ENCODE assay signal across 21 cellular contexts in the genomic region with DNA sequence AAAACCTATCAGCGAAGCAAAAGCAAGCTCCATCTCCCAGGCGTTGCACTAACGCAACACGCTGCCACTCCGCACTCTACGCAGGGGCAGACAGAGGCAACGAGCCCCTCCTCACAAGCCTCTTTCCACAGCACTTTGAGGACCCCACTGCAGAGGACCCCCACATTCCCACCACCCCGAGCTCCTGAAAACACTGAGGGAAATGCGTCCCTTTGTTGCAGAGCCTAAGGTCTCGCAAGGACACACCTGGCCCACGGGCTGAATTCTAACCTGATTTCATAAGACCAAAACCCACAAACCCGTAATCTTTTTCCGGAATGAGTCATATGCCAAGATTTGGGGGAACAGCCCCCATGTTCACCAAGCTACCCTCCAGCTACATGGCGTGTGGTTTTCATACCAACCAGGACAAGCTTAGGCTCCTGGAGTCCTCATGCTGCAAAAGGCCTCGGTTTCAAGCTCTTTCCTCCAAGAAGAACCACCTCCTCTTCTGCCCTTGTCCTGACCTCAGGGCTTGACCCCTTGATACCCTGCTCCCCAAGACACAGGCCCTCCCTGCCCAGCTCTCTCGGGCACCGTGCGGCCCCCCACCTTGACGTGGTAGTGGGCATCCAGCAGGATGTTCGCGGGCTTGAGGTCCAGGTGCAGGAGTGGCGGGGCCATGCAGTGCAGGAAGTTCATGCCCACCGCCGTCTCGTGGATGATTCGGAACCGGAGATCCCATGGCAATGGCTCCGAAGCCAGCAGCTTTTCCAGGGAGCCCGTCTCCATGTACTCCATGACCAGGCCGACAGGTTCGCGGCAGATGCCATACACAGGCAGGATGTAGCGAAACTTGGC. TPM values are rescaled to one million over a fixed set of nuclear protein-coding genes. Genes with fewer than 3 reads are reported as not detected.
A peak's percentile ranks its signal among the peaks of the same experiment; 100 is the strongest.
DNase-seq lines count a peak whose midpoint lies in the region; ATAC-seq and TF ChIP-seq lines count a peak whose summit lies in the region.
"Had no signal": no experiment of that assay in that cellular context is flagged by ENCODE, and none has a peak within 500 bp of the region (broad histone marks: within the 10 kb centered on the region; RNA-seq: fewer than 3 reads in every experiment).

No MANE protein-coding gene starts in this region.

- no peak overlapping the region for H3K9ac ChIP-seq in BLaER1 treated with 17β-estradiol and CSF1 and Interleukin-3, amounts not matched to agents 10 nM and 100 nM
- no peak overlapping the region for H3K9ac ChIP-seq in neural progenitor cell
- H3K9ac ChIP-seq: SK-N-SH had no signal

- no peaks in the 10 kb centered on the region for H3K36me3 ChIP-seq in BLaER1 treated with 17β-estradiol and CSF1 and Interleukin-3, amounts not matched to agents 10 nM and 100 nM
- H3K36me3 ChIP-seq in KOPT-K1 (ENCODE audit: insufficient read depth, low read length) = no peaks in the 10 kb centered on the region
- peaks cover 68% of the 10 kb centered on the region for H3K36me3 ChIP-seq in RWPE2 (ENCODE audit: low read depth)
- no peaks in the 10 kb centered on the region for H3K36me3 ChIP-seq in neural progenitor cell

- peaks cover 30% of the 10 kb centered on the region for H3K27me3 Mint-ChIP-seq in neural progenitor cell (ENCODE audit: insufficient read depth, low read depth)

- peak overlapping the region in 6 of 11 experiments; percentile 63 to 79 (median 72); a peak in 9 of 22 replicates for H3K4me2 ChIP-seq in BLaER1 treated with 17β-estradiol and CSF1 and Interleukin-3, amounts not matched to agents 10 nM and 100 nM
- no peak overlapping the region for H3K4me2 ChIP-seq in neural progenitor cell
- H3K4me2 ChIP-seq: A549, SK-N-SH had no signal

- DNase-seq in RWPE2 (ENCODE audit: low spot score) = peak; percentile 63
- no peak for DNase-seq in neural progenitor cell (ENCODE audit: low spot score)
- DNase-seq in NCI-H2227 (lab: John Stamatoyannopoulos, UW; ENCODE audit: unreplicated experiment) = no peak
- DNase-seq in dermis blood vessel endothelial cell = no peak
- DNase-seq: CD4-positive, alpha-beta memory T cell; EL; GOT3; MV-4-11; NCI-H1417; NCI-H187; NCI-H2107; NCI-H226; NCI-H524 treated with DMSO at 0.1 percent for 48 hours; SHP77 treated with DMSO at 0.1 percent for 48 hours; SK-N-SH had no signal

- H3K27me3 ChIP-seq in BLaER1 treated with 17β-estradiol and CSF1 and Interleukin-3, amounts not matched to agents 10 nM and 100 nM = peaks cover 11 to 20% (median 16%) of the 10 kb centered on the region in 11 experiments
- H3K27me3 ChIP-seq in RWPE2 (ENCODE audit: insufficient read depth, poor library complexity, severe bottlenecking) = no peaks in the 10 kb centered on the region
- peaks cover 13% of the 10 kb centered on the region for H3K27me3 ChIP-seq in neural progenitor cell

- no peak overlapping the region for H3K27ac ChIP-seq in BLaER1 treated with 17β-estradiol and CSF1 and Interleukin-3, amounts not matched to agents 10 nM and 100 nM
- H3K27ac ChIP-seq in KOPT-K1 (ENCODE audit: low read depth, low read length, poor library complexity, severe bottlenecking) (peak overlapping the region; percentile 54), RWPE2 (ENCODE audit: poor library complexity, severe bottlenecking) (peak overlapping the region; percentile 86), neural progenitor cell (no peak overlapping the region)

- H3F3A ChIP-seq in neural progenitor cell (ENCODE audit: low read depth) = peaks cover 19% of the 10 kb centered on the region

- no peaks in the 10 kb centered on the region for H3K36me3 Mint-ChIP-seq in neural progenitor cell
- H3K36me3 Mint-ChIP-seq: CD4-positive, alpha-beta memory T cell had no signal

- no peaks in the 10 kb centered on the region for H3K9me3 Mint-ChIP-seq in neural progenitor cell
- H3K9me3 Mint-ChIP-seq: CD4-positive, alpha-beta memory T cell had no signal

- ATAC-seq in RWPE2 (ENCODE audit: low read depth) = no peak
- no peak for ATAC-seq in GM19351 (IDR thresholded peaks at IDR 0.05; ENCODE audit: unreplicated experiment)
- no peak for ATAC-seq in GM19395 (IDR thresholded peaks at IDR 0.05; ENCODE audit: unreplicated experiment)
- ATAC-seq: A549, GM12878 had no signal

- H3K79me2 ChIP-seq in neural progenitor cell (ENCODE audit: low read depth) = no peaks in the 10 kb centered on the region

- H4K20me1 ChIP-seq in BLaER1 treated with 17β-estradiol and CSF1 and Interleukin-3, amounts not matched to agents 10 nM and 100 nM = no peaks in the 10 kb centered on the region
- H4K20me1 ChIP-seq in neural progenitor cell (ENCODE audit: low read depth) = peaks cover 2% of the 10 kb centered on the region

- peaks cover 65% of the 10 kb centered on the region for H3K4me1 Mint-ChIP-seq in neural progenitor cell

- H3K4me3 Mint-ChIP-seq in neural progenitor cell = no peak overlapping the region
- H3K4me3 Mint-ChIP-seq: CD4-positive, alpha-beta memory T cell had no signal

- no peak overlapping the region for H2AFZ ChIP-seq in neural progenitor cell (replicated peaks)

- H3K9me3 ChIP-seq in BLaER1 treated with 17β-estradiol and CSF1 and Interleukin-3, amounts not matched to agents 10 nM and 100 nM (replicated peaks in 1 of 11) = no peaks in the 10 kb centered on the region
- no peaks in the 10 kb centered on the region for H3K9me3 ChIP-seq in KOPT-K1 (ENCODE audit: insufficient read depth, low read length, poor library complexity, severe bottlenecking)
- H3K9me3 ChIP-seq in RWPE2 (ENCODE audit: severe bottlenecking) = no peaks in the 10 kb centered on the region
- H3K9me3 ChIP-seq in neural progenitor cell (ENCODE audit: low read depth) = no peaks in the 10 kb centered on the region
- H3K9me3 ChIP-seq: A549, SK-N-SH had no signal

- peak overlapping the region; percentile 74 for H3K27ac Mint-ChIP-seq in neural progenitor cell
- H3K27ac Mint-ChIP-seq: CD4-positive, alpha-beta memory T cell had no signal

- H3K4me3 ChIP-seq in BLaER1 treated with 17β-estradiol and CSF1 and Interleukin-3, amounts not matched to agents 10 nM and 100 nM = no peak overlapping the region
- H3K4me3 ChIP-seq in RWPE2 (ENCODE audit: severe bottlenecking) = no peak overlapping the region
- no peak overlapping the region for H3K4me3 ChIP-seq in neural progenitor cell
- H3K4me3 ChIP-seq: A549, GM12878 had no signal

- peaks cover 19 to 40% (median 34%) of the 10 kb centered on the region in 10 experiments for H3K4me1 ChIP-seq in BLaER1 treated with 17β-estradiol and CSF1 and Interleukin-3, amounts not matched to agents 10 nM and 100 nM
- H3K4me1 ChIP-seq in RWPE2 (ENCODE audit: insufficient read depth, poor library complexity, severe bottlenecking) = peaks cover 72% of the 10 kb centered on the region
- peaks cover 40% of the 10 kb centered on the region for H3K4me1 ChIP-seq in neural progenitor cell

- TF ChIP-seq CTCF in RWPE2 (IDR thresholded peaks at IDR 0.05; ENCODE audit: poor library complexity, severe bottlenecking) = no peak
- no peak for TF ChIP-seq CTCF in neural progenitor cell (IDR thresholded peaks at IDR 0.05)

RNA-seq across cellular contexts. Expression of a gene that starts 10.7 kb away (rescaled TPM):
- total RNA-seq in neural progenitor cell (ENCODE audit: low replicate concordance) = 1.3 and 2.3 TPM in 2 replicates
- 0.09 and 0.51 TPM in 2 replicates for total RNA-seq in dermis blood vessel endothelial cell

Comparison
In these comparisons a context has a peak if more than half of its experiments do, and no peak if none do; other contexts are left out.
1. H3K27ac ChIP-seq: peak in KOPT-K1 (single experiment) and RWPE2 (single experiment); none in BLaER1 treated with 17β-estradiol and CSF1 and Interleukin-3, amounts not matched to agents 10 nM and 100 nM (0 of 11) and neural progenitor cell (single experiment).